In the genomic region with DNA sequence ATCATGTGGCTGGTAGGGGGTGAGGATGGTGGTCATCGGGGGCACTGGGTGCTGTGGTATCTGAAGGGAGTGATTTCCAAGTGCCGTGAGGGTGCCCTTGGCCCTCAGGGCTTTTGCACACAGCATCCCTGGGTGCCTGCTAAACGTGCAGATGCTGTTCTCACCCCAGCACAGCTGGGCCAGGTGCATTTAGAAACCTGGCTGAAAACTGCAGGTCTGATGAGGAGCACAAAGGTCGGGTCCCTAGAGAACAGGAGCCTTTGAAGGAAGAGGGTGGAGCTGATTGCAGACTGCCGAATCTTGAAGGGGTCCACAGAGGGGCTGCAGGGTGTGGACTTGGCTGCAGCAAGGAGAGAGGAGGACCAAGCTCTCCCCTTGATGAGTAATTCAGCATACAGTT, we compare ENCODE assay signal across 17 cellular contexts. TPM values are rescaled to one million over a fixed set of nuclear protein-coding genes. Genes with fewer than 3 reads are reported as not detected.
DNase-seq lines count a peak whose midpoint lies in the region; ATAC-seq and TF ChIP-seq lines count a peak whose summit lies in the region.
"Had no signal": no experiment of that assay in that cellular context is flagged by ENCODE, and none has a peak within 500 bp of the region (broad histone marks: within the 10 kb centered on the region; RNA-seq: fewer than 3 reads in every experiment).

No MANE protein-coding gene starts in this region.

- TF ChIP-seq CTCF in mucosa of descending colon (IDR thresholded peaks at IDR 0.05) = no peak
- TF ChIP-seq CTCF in suprapubic skin (IDR thresholded peaks at IDR 0.05) = no peak
- TF ChIP-seq CTCF in omental fat pad (IDR thresholded peaks at IDR 0.05) = no peak

- ATAC-seq in T-cell (replicated peaks in 1 of 4) (no peak), mucosa of descending colon (peak; percentile 8), omental fat pad (ENCODE audit: low FRiP score) (no peak)
- ATAC-seq: stimulated activated naive CD8-positive, alpha-beta T cell treated with anti-CD3 and anti-CD28 coated beads, Interleukin-15, Interleukin-2, amounts not matched to agents 100 U/mL and 50 U/mL, for 24 hours had no signal

- no peak for DNase-seq in activated naive CD8-positive, alpha-beta T cell treated with anti-CD3 and anti-CD28 coated beads for 36 hours
- DNase-seq in T-cell = no peak
- DNase-seq in mucosa of descending colon = no peak
- DNase-seq in suprapubic skin (ENCODE audit: low spot score in 2 of 2) = no peak
- DNase-seq in activated CD4-positive, alpha-beta T cell treated with anti-CD3 and anti-CD28 coated beads, Interleukin-2, amount 50 U/mL, for 48 hours = no peak
- DNase-seq in KG1 (lab: John Stamatoyannopoulos, UW) = no peak
- no peak for DNase-seq in omental fat pad (ENCODE audit: low spot score)
- DNase-seq: ACHN; activated CD4-positive, alpha-beta T cell treated with anti-CD3 and anti-CD28 coated beads for 4 hours; HCEC 1CT; Kasumi-1; NCI-H748 treated with DMSO at 0.1 percent for 48 hours; stimulated activated naive CD8-positive, alpha-beta T cell treated with anti-CD3 and anti-CD28 coated beads, Interleukin-15, Interleukin-2, amounts not matched to agents 100 U/mL and 50 U/mL, for 24 hours had no signal

- POLR2A ChIA-PET in T-cell (lab: Charles Lee) = interaction anchor here in 1 of 2 donors (0.6 kb wide), 1 partner anchor 175 kb away, joined by 4 read pairs; no protein-coding TSS in a partner anchor

- no peaks in the 10 kb centered on the region for H3K36me3 Mint-ChIP-seq in activated naive CD8-positive, alpha-beta T cell
- H3K36me3 Mint-ChIP-seq in activated naive CD8-positive, alpha-beta T cell treated with anti-CD3 and anti-CD28 coated beads for 36 hours = no peaks in the 10 kb centered on the region
- peaks cover 2% of the 10 kb centered on the region for H3K36me3 Mint-ChIP-seq in T-cell

- H3K36me3 ChIP-seq in mucosa of descending colon (ENCODE audit: low read depth) (no peaks in the 10 kb centered on the region), suprapubic skin (no peaks in the 10 kb centered on the region)

- intact Hi-C loops in mucosa of descending colon (cut with DNase I, micrococcal nuclease) = no loop called here

- no peak overlapping the region for H3K4me3 ChIP-seq in mucosa of descending colon
- no peak overlapping the region for H3K4me3 ChIP-seq in suprapubic skin
- H3K4me3 ChIP-seq: body of pancreas had no signal

- 55% methylated on average over 5 of the region's 5 CpGs for WGBS in suprapubic skin

- no peaks in the 10 kb centered on the region for H3K9me3 Mint-ChIP-seq in activated naive CD8-positive, alpha-beta T cell (ENCODE audit: low read depth)
- H3K9me3 Mint-ChIP-seq in activated naive CD8-positive, alpha-beta T cell treated with anti-CD3 and anti-CD28 coated beads for 36 hours = no peaks in the 10 kb centered on the region
- no peaks in the 10 kb centered on the region for H3K9me3 Mint-ChIP-seq in T-cell
- H3K9me3 Mint-ChIP-seq: activated T-helper 2 cell treated with anti-CD3 and anti-CD28 coated beads, Interferon-gamma antibody, Interleukin-2, Interleukin-4, amounts not matched to agents 10 μg/mL and 5 μg/mL and 100 μg/mL, durations not matched to agents 14 hours and 24 hours and 36 hours; T-helper 1 cell treated with Interleukin-12 subunit alpha and Interleukin-12 subunit beta and Interleukin-4 antibody, amounts not matched to agents 30 μg/mL and 1 μg/mL, for 36 hours had no signal

- H3K4me1 ChIP-seq in mucosa of descending colon (ENCODE audit: low read depth) = peaks cover 69% of the 10 kb centered on the region
- H3K4me1 ChIP-seq in suprapubic skin = peaks cover 98% of the 10 kb centered on the region

- TF ChIP-seq EP300 in suprapubic skin (IDR thresholded peaks at IDR 0.05) = no peak

- no peaks in the 10 kb centered on the region for H3K27me3 ChIP-seq in suprapubic skin
- H3K27me3 ChIP-seq: body of pancreas had no signal

- no peaks in the 10 kb centered on the region for H3K9me3 ChIP-seq in mucosa of descending colon
- no peaks in the 10 kb centered on the region for H3K9me3 ChIP-seq in suprapubic skin
- H3K9me3 ChIP-seq: body of pancreas had no signal

- no peak for TF ChIP-seq POLR2A in suprapubic skin (IDR thresholded peaks at IDR 0.05)

- no peaks in the 10 kb centered on the region for H3K27me3 Mint-ChIP-seq in activated naive CD8-positive, alpha-beta T cell
- no peaks in the 10 kb centered on the region for H3K27me3 Mint-ChIP-seq in activated naive CD8-positive, alpha-beta T cell treated with anti-CD3 and anti-CD28 coated beads for 36 hours
- H3K27me3 Mint-ChIP-seq in T-cell = no peaks in the 10 kb centered on the region

- no peak overlapping the region for H3K4me3 Mint-ChIP-seq in activated naive CD8-positive, alpha-beta T cell
- no peak overlapping the region for H3K4me3 Mint-ChIP-seq in activated naive CD8-positive, alpha-beta T cell treated with anti-CD3 and anti-CD28 coated beads for 36 hours
- H3K4me3 Mint-ChIP-seq in T-cell = peak overlapping the region in 1 of 3 donors; percentile 11
- H3K4me3 Mint-ChIP-seq: T-helper 1 cell treated with Interleukin-12 subunit alpha and Interleukin-12 subunit beta and Interleukin-4 antibody, amounts not matched to agents 30 μg/mL and 1 μg/mL, for 36 hours had no signal

- CTCF ChIA-PET in T-cell (lab: Charles Lee) = no interaction called here

- peak overlapping the region; percentile 1 for H3K27ac Mint-ChIP-seq in activated naive CD8-positive, alpha-beta T cell
- H3K27ac Mint-ChIP-seq in activated naive CD8-positive, alpha-beta T cell treated with anti-CD3 and anti-CD28 coated beads for 36 hours = no peak overlapping the region
- H3K27ac Mint-ChIP-seq in T-cell = peak overlapping the region; percentile 38 to 68
- H3K27ac Mint-ChIP-seq: activated T-helper 2 cell treated with anti-CD3 and anti-CD28 coated beads, Interferon-gamma antibody, Interleukin-2, Interleukin-4, amounts not matched to agents 10 μg/mL and 5 μg/mL and 100 μg/mL, durations not matched to agents 14 hours and 24 hours and 36 hours had no signal

- peaks cover 55% of the 10 kb centered on the region for H3K4me1 Mint-ChIP-seq in activated naive CD8-positive, alpha-beta T cell (ENCODE audit: low read depth)
- H3K4me1 Mint-ChIP-seq in activated naive CD8-positive, alpha-beta T cell treated with anti-CD3 and anti-CD28 coated beads for 36 hours = peaks cover 29% of the 10 kb centered on the region
- H3K4me1 Mint-ChIP-seq in T-cell = peaks cover 60 to 82% (median 64%) of the 10 kb centered on the region in 3 donors

- H3K27ac ChIP-seq in suprapubic skin = peak overlapping the region; percentile 79

RNA-seq across cellular contexts. Expression of gene ZMIZ1, which starts 32.0 kb away (rescaled TPM):
- 10 to 100 TPM; 27.3 to 28.2 TPM for total RNA-seq in activated naive CD8-positive, alpha-beta T cell treated with anti-CD3 and anti-CD28 coated beads for 36 hours
- total RNA-seq in T-cell (10 to 100 TPM; 16.8 to 27.1 (median 21.2) TPM), mucosa of descending colon (100 to 1,000 TPM in 1 of 3 donors, 10 to 100 TPM in 2; 61.4 to 103 (median 89.1) TPM), suprapubic skin (100 to 1,000 TPM in 1 of 4 donors, 10 to 100 TPM in 3; 71.9 to 104 (median 79.5) TPM), omental fat pad (10 to 100 TPM; 24.2 to 64.8 (median 43.1) TPM)
